ENCODE assay signal across 1 cellular context in the genomic region with DNA sequence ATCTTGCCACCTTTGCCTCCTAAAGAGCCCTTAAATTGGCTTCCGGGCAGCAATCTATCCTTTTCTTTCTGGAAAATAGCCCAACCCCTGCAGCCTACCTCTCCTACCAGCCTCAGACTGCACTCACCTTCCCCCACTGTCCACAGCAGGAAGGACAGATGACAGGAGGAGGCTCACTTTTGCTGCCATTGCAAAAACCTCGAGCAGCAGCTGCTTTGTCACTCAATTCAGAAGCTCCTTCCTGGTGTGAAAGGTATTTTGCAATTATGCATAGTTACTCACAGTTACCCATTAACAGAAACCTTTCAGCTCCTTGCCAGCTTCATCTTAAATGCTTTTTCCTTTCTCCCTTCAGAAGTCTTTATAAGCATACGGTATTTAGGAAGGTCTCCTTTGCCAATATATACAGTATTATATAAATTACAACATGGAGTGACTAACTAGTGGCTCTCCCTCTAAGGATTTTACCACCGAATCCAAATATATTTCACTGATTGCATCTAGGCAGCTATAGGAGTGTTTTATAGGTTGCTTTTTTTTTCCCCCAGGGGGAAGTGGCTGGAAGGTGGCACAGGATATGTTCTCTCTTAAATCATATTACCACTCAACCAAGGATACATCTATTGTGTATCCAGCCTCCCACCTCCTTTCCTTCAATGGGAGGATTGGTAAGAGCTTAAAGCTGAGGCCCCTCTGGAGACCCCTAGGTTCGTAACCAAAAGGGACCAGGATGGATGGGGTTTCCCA.
TF ChIP-seq lines count a peak whose summit lies in the region.

No MANE protein-coding gene starts in this region.

TF ChIP-seq in H1, 55 proteins besides CTCF, POLR2A, EP300 and RAD21 (continued from another document):
- TF ChIP-seq SP2 (IDR thresholded peaks at IDR 0.05; ENCODE audit: low read length), result no peak
